9 cellular contexts compared by ENCODE assay signal in genomic region chr12:75635606-75636444, GRCh38.
DNase-seq lines count a peak whose midpoint lies in the region; ATAC-seq and TF ChIP-seq lines count a peak whose summit lies in the region.
"Had no signal": no experiment of that assay in that cellular context is flagged by ENCODE, and none has a peak within 500 bp of the region (broad histone marks: within the 10 kb centered on the region; RNA-seq: fewer than 3 reads in every experiment).

No MANE protein-coding gene starts in this region.

- H3K36me3 ChIP-seq in mesodermal cell (ENCODE audit: control insufficient read depth, insufficient read depth, low read length), result no peaks in the 10 kb centered on the region

- H3K4me3 Mint-ChIP-seq in WTC11, result no peak overlapping the region

- no peaks in the 10 kb centered on the region for H3K27me3 Mint-ChIP-seq in WTC11 (ENCODE audit: low read depth)

- CTCF ChIA-PET in WTC11 (lab: Charles Lee), result no interaction called here

- no peak for DNase-seq in WTC11 (ENCODE audit: low spot score)
- DNase-seq in NCI-H446 (lab: John Stamatoyannopoulos, UW), result no peak
- DNase-seq in germinal center (ENCODE audit: low spot score), result no peak
- no peak for DNase-seq in NCI-H187 (lab: John Stamatoyannopoulos, UW)

- TF ChIP-seq CTCF in WTC11 (IDR thresholded peaks at IDR 0.05), result no peak

- peak overlapping the region; percentile 20 for H3K27ac ChIP-seq in mesodermal cell (ENCODE audit: low read depth, low read length, severe bottlenecking)
- H3K27ac ChIP-seq: KMS-11 had no signal

- peaks cover 58% of the 10 kb centered on the region for H3K4me1 Mint-ChIP-seq in WTC11

- WGBS in mesodermal cell (ENCODE audit: insufficient coverage in 2 of 2), 2 experiments, result 58 to 79% methylated on average over 3 to 4 of the region's 6 CpGs

- no peaks in the 10 kb centered on the region for H3K36me3 Mint-ChIP-seq in WTC11

- no peak overlapping the region for H3K4me3 ChIP-seq in mesodermal cell (ENCODE audit: extremely low read depth, insufficient read depth, low read length, poor library complexity, severe bottlenecking)

- POLR2A ChIA-PET in WTC11 (lab: Charles Lee), result no interaction called here

- H3K27ac Mint-ChIP-seq in WTC11, result peak overlapping the region; percentile 77

- no peaks in the 10 kb centered on the region for H3K9me3 Mint-ChIP-seq in WTC11

- H3K4me1 ChIP-seq in mesodermal cell (ENCODE audit: control insufficient read depth, insufficient read depth, low read length, poor library complexity, severe bottlenecking), result peaks cover 27% of the 10 kb centered on the region

- no peaks in the 10 kb centered on the region for H3K9me3 ChIP-seq in mesodermal cell (ENCODE audit: control insufficient read depth, low read length)

- ATAC-seq in GM18499 (IDR thresholded peaks at IDR 0.05; ENCODE audit: insufficient read depth, unreplicated experiment) (peak; percentile 84), HG02885 (IDR thresholded peaks at IDR 0.05; ENCODE audit: poor library complexity, unreplicated experiment) (peak; percentile 82), WTC11 (no peak), HG03039 (IDR thresholded peaks at IDR 0.05; ENCODE audit: unreplicated experiment) (no peak)

TF ChIP-seq in WTC11, 78 proteins besides CTCF, POLR2A, EP300 and RAD21:
- TF ChIP-seq EMX1 (CRISPR knock-in tag; IDR thresholded peaks at IDR 0.05) (no peak), GABPB1 (CRISPR knock-in tag; IDR thresholded peaks at IDR 0.05) (peak; percentile 68), NFATC4 (CRISPR knock-in tag; IDR thresholded peaks at IDR 0.05) (no peak)

Comparison
In these comparisons a context has a peak if more than half of its experiments do, and no peak if none do; other contexts are left out.
1. ATAC-seq: peak in GM18499 (single experiment) and HG02885 (single experiment); none in WTC11 (single experiment) and HG03039 (single experiment).